ENCODE assay signal across 10 cellular contexts in genomic region chr18:12686100-12686499, GRCh38. TPM values are rescaled to one million over a fixed set of nuclear protein-coding genes. Genes with fewer than 3 reads are reported as not detected.
DNase-seq lines count a peak whose midpoint lies in the region; ATAC-seq and TF ChIP-seq lines count a peak whose summit lies in the region.
"Had no signal": no experiment of that assay in that cellular context is flagged by ENCODE, and none has a peak within 500 bp of the region (broad histone marks: within the 10 kb centered on the region; RNA-seq: fewer than 3 reads in every experiment).

No MANE protein-coding gene starts in this region.

- no peak overlapping the region for H3K27ac ChIP-seq in SK-N-SH (ENCODE audit: low read depth in 2 of 2, low read length in 1 of 2)

- no peak overlapping the region for H2AFZ ChIP-seq in SK-N-SH (ENCODE audit: low read depth)

- peaks cover 0 to 26% of the 10 kb centered on the region in 2 experiments for H3K36me3 ChIP-seq in SK-N-SH (replicated peaks in 1 of 2; ENCODE audit: control insufficient read depth in 1 of 2, insufficient read depth in 2 of 2, low read length in 1 of 2)

- no peaks in the 10 kb centered on the region for H3K79me2 ChIP-seq in SK-N-SH (ENCODE audit: insufficient read depth)

- no peak overlapping the region for H3K9ac ChIP-seq in SK-N-SH

- no peak for TF ChIP-seq EP300 in SK-N-SH (IDR thresholded peaks at IDR 0.05; ENCODE audit: borderline replicate concordance in 1 of 2, low read depth in 1 of 2, low read length in 1 of 2)

- no peak overlapping the region for H3K27ac Mint-ChIP-seq in HFFc6
- H3K27ac Mint-ChIP-seq in activated CD4-positive, alpha-beta T cell treated with anti-CD3 and anti-CD28 coated beads, Interleukin-2, amount 10 ng/mL, durations not matched to agents 24 days and 14 days: no peak overlapping the region
- H3K27ac Mint-ChIP-seq: activated naive CD4-positive, alpha-beta T cell treated with anti-CD3 and anti-CD28 coated beads, Interleukin-2, amount 50 U/mL, for 24 hours had no signal

- no peaks in the 10 kb centered on the region for H3K9me3 ChIP-seq in SK-N-SH

- CTCF ChIA-PET in SK-N-SH (lab: Yijun Ruan, JAX): interaction anchor here (0.6 to 1.3 kb wide), 2 partner anchors 248 to 877 kb away, joined by 3 to 5 read pairs; no protein-coding TSS in a partner anchor

- POLR2A ChIA-PET in SK-N-SH (lab: Yijun Ruan, JAX): no interaction called here

- no peaks in the 10 kb centered on the region for H3K9me2 ChIP-seq in SK-N-SH

- H3K4me2 ChIP-seq in SK-N-SH: no peak overlapping the region

- no peaks in the 10 kb centered on the region for H4K20me1 ChIP-seq in SK-N-SH (ENCODE audit: insufficient read depth)

- peak; percentile 28 for TF ChIP-seq CTCF in HFFc6 (IDR thresholded peaks at IDR 0.05)
- TF ChIP-seq CTCF in SK-N-SH (IDR thresholded peaks at IDR 0.05): peak; percentile 39; the same call in 1 of the 2 replicates
- TF ChIP-seq CTCF in fibroblast of the aortic adventitia (IDR thresholded peaks at IDR 0.05; ENCODE audit: insufficient read depth, low read length): no peak

- H3K4me3 ChIP-seq in SK-N-SH (ENCODE audit: low read depth in 2 of 2, low read length in 1 of 2) (no peak overlapping the region), fibroblast of the aortic adventitia (ENCODE audit: low read depth, low read length) (no peak overlapping the region)

- intact Hi-C loops in activated CD4-positive, alpha-beta T cell treated with anti-CD3 and anti-CD28 coated beads, Interleukin-2, amount 10 ng/mL, durations not matched to agents 24 days and 14 days (cut with micrococcal nuclease): no loop called here

- ATAC-seq in GM18517 (IDR thresholded peaks at IDR 0.05; ENCODE audit: unreplicated experiment): no peak
- no peak for ATAC-seq in HG03342 (IDR thresholded peaks at IDR 0.05; ENCODE audit: unreplicated experiment)

- no peaks in the 10 kb centered on the region for H3K4me1 ChIP-seq in SK-N-SH (ENCODE audit: control insufficient read depth in 1 of 2, insufficient read depth in 2 of 2, low read depth in 1 of 2, low read length in 1 of 2)

- no peaks in the 10 kb centered on the region for H3K4me1 Mint-ChIP-seq in HFFc6 (ENCODE audit: low read depth)
- peaks cover 7% of the 10 kb centered on the region for H3K4me1 Mint-ChIP-seq in activated CD4-positive, alpha-beta T cell treated with anti-CD3 and anti-CD28 coated beads, Interleukin-2, amount 10 ng/mL, durations not matched to agents 24 days and 14 days
- H3K4me1 Mint-ChIP-seq: activated naive CD4-positive, alpha-beta T cell treated with anti-CD3 and anti-CD28 coated beads, Interleukin-2, amount 50 U/mL, for 24 hours had no signal

- 71% methylated on average over 3 of the region's 3 CpGs for WGBS in SK-N-SH (ENCODE audit: low lambda C conversion rate)

- peaks cover 9% of the 10 kb centered on the region for H3F3A ChIP-seq in SK-N-SH (replicated peaks; ENCODE audit: insufficient read depth)

- TF ChIP-seq RAD21 in SK-N-SH (IDR thresholded peaks at IDR 0.05; ENCODE audit: low read length): peak; percentile 19; the same call in 1 of the 2 replicates

- no peaks in the 10 kb centered on the region for H3K27me3 ChIP-seq in SK-N-SH (ENCODE audit: insufficient read depth)

- DNase-seq in DMS114 treated with DMSO at 0.1 percent for 48 hours (lab: John Stamatoyannopoulos, UW; ENCODE audit: unreplicated experiment): peak; percentile 12
- peak; percentile 22 for DNase-seq in HFFc6
- DNase-seq in SK-N-SH: peak; percentile 24
- peak; percentile 22 for DNase-seq in fibroblast of the aortic adventitia (ENCODE audit: low read depth)
- no peak for DNase-seq in cerebellar nuclear complex (lab: John Stamatoyannopoulos, UW)
- no peak for DNase-seq in activated CD4-positive, alpha-beta T cell treated with anti-CD3 and anti-CD28 coated beads, Interleukin-2, amount 10 ng/mL, durations not matched to agents 24 days and 14 days
- DNase-seq: NCI-H345 had no signal

- no peaks in the 10 kb centered on the region for H3K36me3 Mint-ChIP-seq in HFFc6 (ENCODE audit: low read depth)
- peaks cover 9% of the 10 kb centered on the region for H3K36me3 Mint-ChIP-seq in activated CD4-positive, alpha-beta T cell treated with anti-CD3 and anti-CD28 coated beads, Interleukin-2, amount 10 ng/mL, durations not matched to agents 24 days and 14 days (ENCODE audit: low read depth)

- H3K27me3 Mint-ChIP-seq in HFFc6 (ENCODE audit: insufficient read depth): no peaks in the 10 kb centered on the region
- H3K27me3 Mint-ChIP-seq in activated CD4-positive, alpha-beta T cell treated with anti-CD3 and anti-CD28 coated beads, Interleukin-2, amount 10 ng/mL, durations not matched to agents 24 days and 14 days: no peaks in the 10 kb centered on the region
- H3K27me3 Mint-ChIP-seq: activated naive CD4-positive, alpha-beta T cell treated with anti-CD3 and anti-CD28 coated beads, Interleukin-2, amount 50 U/mL, for 24 hours had no signal

- no peak overlapping the region for H3K4me3 Mint-ChIP-seq in HFFc6
- no peak overlapping the region for H3K4me3 Mint-ChIP-seq in activated CD4-positive, alpha-beta T cell treated with anti-CD3 and anti-CD28 coated beads, Interleukin-2, amount 10 ng/mL, durations not matched to agents 24 days and 14 days
- H3K4me3 Mint-ChIP-seq: activated naive CD4-positive, alpha-beta T cell treated with anti-CD3 and anti-CD28 coated beads, Interleukin-2, amount 50 U/mL, for 24 hours had no signal

- no peaks in the 10 kb centered on the region for H3K9me3 Mint-ChIP-seq in HFFc6
- no peaks in the 10 kb centered on the region for H3K9me3 Mint-ChIP-seq in activated CD4-positive, alpha-beta T cell treated with anti-CD3 and anti-CD28 coated beads, Interleukin-2, amount 10 ng/mL, durations not matched to agents 24 days and 14 days
- H3K9me3 Mint-ChIP-seq: activated naive CD4-positive, alpha-beta T cell treated with anti-CD3 and anti-CD28 coated beads, Interleukin-2, amount 50 U/mL, for 24 hours had no signal

TF ChIP-seq in SK-N-SH, 30 proteins besides CTCF, POLR2A, EP300 and RAD21:
- no peak for TF ChIP-seq YY1 (IDR thresholded peaks at IDR 0.05; ENCODE audit: low read depth)
- no peak for TF ChIP-seq RCOR1 (IDR thresholded peaks at IDR 0.05; ENCODE audit: low read length)
- TF ChIP-seq GABPA (IDR thresholded peaks at IDR 0.05; ENCODE audit: low read depth): no peak
- TF ChIP-seq NFIC (IDR thresholded peaks at IDR 0.05; ENCODE audit: borderline replicate concordance): no peak
- TF ChIP-seq RFX5 (IDR thresholded peaks at IDR 0.05; ENCODE audit: low read length): no peak
- no peak for TF ChIP-seq FOSL2 (IDR thresholded peaks at IDR 0.05; ENCODE audit: borderline replicate concordance, low read depth)

RNA-seq across cellular contexts. Expression of gene CEP76, which starts 16.4 kb away (rescaled TPM):
- total RNA-seq in HFFc6 (2021; fragmentation: NEBNext Ultra II Directional; extraction: Animal tissue kit (Norgen Biotek cat#: 25700)): 1 to 10 TPM; 5.5 to 8.0 (median 7.6) TPM
- polyA plus RNA-seq in SK-N-SH (2012; rRNA removed): 6.4 and 8.0 TPM in 2 replicates
- 7.1 and 7.9 TPM in 2 replicates for polyA plus RNA-seq in SK-N-SH (2012; cell fraction: cytosol; rRNA removed)
- 9.6 and 17.3 TPM in 2 replicates for polyA plus RNA-seq in SK-N-SH (2012; cell fraction: nucleus; rRNA removed)
- 10.3 and 36.3 TPM in 2 replicates for total RNA-seq in fibroblast of the aortic adventitia (ENCODE audit: low replicate concordance)
- 14.4 and 16.3 TPM in 2 replicates for total RNA-seq in activated CD4-positive, alpha-beta T cell treated with anti-CD3 and anti-CD28 coated beads, Interleukin-2, amount 10 ng/mL, durations not matched to agents 24 days and 14 days

RNA-seq across cellular contexts. Expression of gene PSMG2, which starts 16.7 kb away (rescaled TPM):
- total RNA-seq in HFFc6 (2021; fragmentation: NEBNext Ultra II Directional; extraction: Animal tissue kit (Norgen Biotek cat#: 25700)): 10 to 100 TPM; 55.9 to 78.3 (median 70.4) TPM
- 36.0 and 36.1 TPM in 2 replicates for polyA plus RNA-seq in SK-N-SH (2012; rRNA removed)
- polyA plus RNA-seq in SK-N-SH (2012; cell fraction: cytosol; rRNA removed): 42.2 and 49.4 TPM in 2 replicates
- polyA plus RNA-seq in SK-N-SH (2012; cell fraction: nucleus; rRNA removed): 18.0 and 34.0 TPM in 2 replicates
- total RNA-seq in fibroblast of the aortic adventitia (ENCODE audit: low replicate concordance): 58.0 and 126 TPM in 2 replicates
- 109 and 111 TPM in 2 replicates for total RNA-seq in activated CD4-positive, alpha-beta T cell treated with anti-CD3 and anti-CD28 coated beads, Interleukin-2, amount 10 ng/mL, durations not matched to agents 24 days and 14 days

RNA-seq across cellular contexts. Expression of gene SPIRE1, which starts 28.2 kb away (rescaled TPM):
- total RNA-seq in HFFc6 (2021; fragmentation: NEBNext Ultra II Directional; extraction: Animal tissue kit (Norgen Biotek cat#: 25700)): 10 to 100 TPM; 22.2 to 33.7 (median 28.2) TPM
- 6.7 and 8.4 TPM in 2 replicates for polyA plus RNA-seq in SK-N-SH (2012; rRNA removed)
- polyA plus RNA-seq in SK-N-SH (2012; cell fraction: cytosol; rRNA removed): 7.2 and 7.9 TPM in 2 replicates
- 10.2 and 17.8 TPM in 2 replicates for polyA plus RNA-seq in SK-N-SH (2012; cell fraction: nucleus; rRNA removed)
- total RNA-seq in fibroblast of the aortic adventitia (ENCODE audit: low replicate concordance): 27.7 and 43.4 TPM in 2 replicates
- 7.6 and 8.4 TPM in 2 replicates for total RNA-seq in activated CD4-positive, alpha-beta T cell treated with anti-CD3 and anti-CD28 coated beads, Interleukin-2, amount 10 ng/mL, durations not matched to agents 24 days and 14 days

Comparison
In these comparisons a context has a peak if more than half of its experiments do, and no peak if none do; other contexts are left out.
1. DNase-seq: peak in DMS114 treated with DMSO at 0.1 percent for 48 hours (single experiment), HFFc6 (single experiment), SK-N-SH (single experiment) and fibroblast of the aortic adventitia (single experiment); none in cerebellar nuclear complex (0 of 2) and activated CD4-positive, alpha-beta T cell treated with anti-CD3 and anti-CD28 coated beads, Interleukin-2, amount 10 ng/mL, durations not matched to agents 24 days and 14 days (single experiment).